ENCODE assay signal across 1 cellular context in genomic region chr5:126793097-126793496, GRCh38.
TF ChIP-seq lines count a peak whose summit lies in the region.

No MANE protein-coding gene starts in this region.

TF ChIP-seq in GM23338, 12 proteins besides CTCF, POLR2A, EP300 and RAD21 (continued from another document):
- TF ChIP-seq ZNF462 (CRISPR knock-in tag; IDR thresholded peaks at IDR 0.05) = no peak
- TF ChIP-seq REST (IDR thresholded peaks at IDR 0.05; ENCODE audit: unreplicated experiment) = no peak
